In genomic region chr14:33925209-33925608, GRCh38 we compare ENCODE assay signal across 1 cellular context.
A peak's percentile ranks its signal among the peaks of the same experiment; 100 is the strongest.
TF ChIP-seq lines count a peak whose summit lies in the region.

No MANE protein-coding gene starts in this region.

TF ChIP-seq in SK-N-SH, 30 proteins besides CTCF, POLR2A, EP300 and RAD21 (continued from another document):
- no peak for TF ChIP-seq PBX3 (IDR thresholded peaks at IDR 0.05)
- TF ChIP-seq CHD2 (IDR thresholded peaks at IDR 0.05; ENCODE audit: low read length, partially characterized antibody) = peak; percentile 59
- TF ChIP-seq GABPA (IDR thresholded peaks at IDR 0.05; ENCODE audit: low read depth) = no peak
- TF ChIP-seq GATA2 (CRISPR knock-in tag; IDR thresholded peaks at IDR 0.05) = peak; percentile 16; the same call in 1 of the 2 replicates
- TF ChIP-seq USF2 (IDR thresholded peaks at IDR 0.05; ENCODE audit: borderline replicate concordance, low read depth, low read length) = no peak
- TF ChIP-seq FOSL2 (IDR thresholded peaks at IDR 0.05; ENCODE audit: borderline replicate concordance, low read depth) = no peak
- TF ChIP-seq POLR2AphosphoS5 (IDR thresholded peaks at IDR 0.05; ENCODE audit: low read depth, low read length) = no peak
- no peak for TF ChIP-seq IRF3 (IDR thresholded peaks at IDR 0.05; ENCODE audit: low read depth, low read length)
- no peak for TF ChIP-seq SMC3 (IDR thresholded peaks at IDR 0.05; ENCODE audit: low read depth, low read length)
- no peak for TF ChIP-seq NFIC (IDR thresholded peaks at IDR 0.05; ENCODE audit: borderline replicate concordance)
